Comparison of ENCODE assay signal across 8 cellular contexts in genomic region chr10:33116293-33116697, GRCh38.
DNase-seq lines count a peak whose midpoint lies in the region; ATAC-seq and TF ChIP-seq lines count a peak whose summit lies in the region.

No MANE protein-coding gene starts in this region.

- no peaks in the 10 kb centered on the region for H3K4me1 ChIP-seq in vagina

- TF ChIP-seq POLR2A in vagina (IDR thresholded peaks at IDR 0.05), result no peak

- TF ChIP-seq CTCF in coronary artery (IDR thresholded peaks at IDR 0.05) (peak; percentile 31), vagina (IDR thresholded peaks at IDR 0.05) (peak in 1 of 3 experiments; percentile 35)

- no peaks in the 10 kb centered on the region for H3K9me3 ChIP-seq in vagina

- ATAC-seq in GM19455 (IDR thresholded peaks at IDR 0.05; ENCODE audit: unreplicated experiment), result no peak

- H3K27me3 ChIP-seq in vagina, result no peaks in the 10 kb centered on the region

- DNase-seq in activated naive CD8-positive, alpha-beta T cell treated with anti-CD3 and anti-CD28 coated beads for 36 hours, result no peak
- peak; percentile 13 for DNase-seq in NCI-H748 treated with DMSO at 0.1 percent for 48 hours (lab: John Stamatoyannopoulos, UW)
- no peak for DNase-seq in coronary artery (ENCODE audit: low spot score)
- peak; percentile 2 for DNase-seq in midbrain (lab: John Stamatoyannopoulos, UW)
- no peak for DNase-seq in CD1c-positive myeloid dendritic cell (ENCODE audit: extremely low spot score)
- no peak for DNase-seq in vagina (ENCODE audit: extremely low spot score in 2 of 2)

- intact Hi-C loops in vagina (cut with DNase I), result no loop called here

- peaks cover 75% of the 10 kb centered on the region for H3K4me1 Mint-ChIP-seq in activated naive CD8-positive, alpha-beta T cell (ENCODE audit: low read depth)
- peaks cover 44% of the 10 kb centered on the region for H3K4me1 Mint-ChIP-seq in activated naive CD8-positive, alpha-beta T cell treated with anti-CD3 and anti-CD28 coated beads for 36 hours

- H3K36me3 ChIP-seq in vagina, result no peaks in the 10 kb centered on the region

- no peaks in the 10 kb centered on the region for H3K36me3 Mint-ChIP-seq in activated naive CD8-positive, alpha-beta T cell
- no peaks in the 10 kb centered on the region for H3K36me3 Mint-ChIP-seq in activated naive CD8-positive, alpha-beta T cell treated with anti-CD3 and anti-CD28 coated beads for 36 hours

- H3K9me3 Mint-ChIP-seq in activated naive CD8-positive, alpha-beta T cell (ENCODE audit: low read depth), result no peaks in the 10 kb centered on the region
- peaks cover 3% of the 10 kb centered on the region for H3K9me3 Mint-ChIP-seq in activated naive CD8-positive, alpha-beta T cell treated with anti-CD3 and anti-CD28 coated beads for 36 hours

- peak overlapping the region; percentile 20 for H3K4me3 Mint-ChIP-seq in activated naive CD8-positive, alpha-beta T cell
- H3K4me3 Mint-ChIP-seq in activated naive CD8-positive, alpha-beta T cell treated with anti-CD3 and anti-CD28 coated beads for 36 hours, result no peak overlapping the region

- no peaks in the 10 kb centered on the region for H3K27me3 Mint-ChIP-seq in activated naive CD8-positive, alpha-beta T cell
- no peaks in the 10 kb centered on the region for H3K27me3 Mint-ChIP-seq in activated naive CD8-positive, alpha-beta T cell treated with anti-CD3 and anti-CD28 coated beads for 36 hours

- H3K4me3 ChIP-seq in coronary artery, result no peak overlapping the region
- no peak overlapping the region for H3K4me3 ChIP-seq in vagina

- peak overlapping the region; percentile 84 for H3K27ac Mint-ChIP-seq in activated naive CD8-positive, alpha-beta T cell
- no peak overlapping the region for H3K27ac Mint-ChIP-seq in activated naive CD8-positive, alpha-beta T cell treated with anti-CD3 and anti-CD28 coated beads for 36 hours

- no peak overlapping the region for H3K27ac ChIP-seq in coronary artery
- no peak overlapping the region for H3K27ac ChIP-seq in vagina

Comparison
In these comparisons a context has a peak if more than half of its experiments do, and no peak if none do; other contexts are left out.
1. DNase-seq: peak in NCI-H748 treated with DMSO at 0.1 percent for 48 hours (single experiment) and midbrain (single experiment); none in activated naive CD8-positive, alpha-beta T cell treated with anti-CD3 and anti-CD28 coated beads for 36 hours (single experiment), coronary artery (single experiment), CD1c-positive myeloid dendritic cell (single experiment) and vagina (0 of 2).